ENCODE assay signal across 9 cellular contexts in the genomic region with DNA sequence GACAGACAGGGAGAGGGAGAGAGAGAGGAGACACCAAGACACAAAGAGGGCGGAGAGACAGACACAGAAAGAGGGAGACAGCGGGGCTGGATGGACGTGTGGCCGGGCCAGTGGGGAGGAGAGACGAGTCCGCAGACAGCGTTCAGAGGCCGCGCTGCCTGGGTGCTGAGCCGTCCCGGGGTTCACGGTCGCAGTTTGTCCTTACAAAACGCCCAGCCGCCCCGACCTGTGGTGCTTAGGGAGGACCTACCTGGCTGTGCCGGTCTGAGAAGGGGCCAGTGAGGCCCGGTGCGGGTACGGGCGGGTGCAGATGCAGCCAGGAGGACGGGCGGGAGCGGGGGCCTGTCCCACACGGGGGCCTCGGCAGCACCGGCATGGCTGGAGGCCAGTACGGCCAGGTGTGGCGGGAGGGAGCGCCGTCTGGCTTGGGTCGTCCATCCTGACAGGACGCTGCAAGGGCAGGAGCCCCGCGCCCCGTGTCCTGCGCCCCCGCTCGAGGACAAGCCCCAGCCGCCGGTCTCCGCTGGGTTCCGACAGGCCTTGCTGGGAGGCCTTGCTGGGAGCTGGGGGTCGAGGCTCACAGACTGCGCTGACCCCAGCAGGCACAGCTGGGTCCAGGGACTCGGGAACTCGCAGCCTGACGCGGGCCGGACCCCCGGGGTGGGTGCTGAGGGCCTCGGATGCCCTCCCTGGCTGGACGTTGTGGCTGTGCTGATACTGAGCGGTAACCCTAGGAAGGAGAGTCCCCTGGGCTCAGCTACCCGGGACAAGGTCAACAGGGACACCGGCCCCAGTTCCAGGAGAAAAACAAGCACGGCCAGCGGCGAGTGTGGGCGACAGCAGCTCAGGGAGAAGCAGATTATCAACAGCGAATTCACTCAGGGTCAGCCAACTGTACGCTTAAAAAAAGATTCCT. TPM values are rescaled to one million over a fixed set of nuclear protein-coding genes. Genes with fewer than 3 reads are reported as not detected.
DNase-seq lines count a peak whose midpoint lies in the region; ATAC-seq and TF ChIP-seq lines count a peak whose summit lies in the region.
"Had no signal": no experiment of that assay in that cellular context is flagged by ENCODE, and none has a peak within 500 bp of the region (broad histone marks: within the 10 kb centered on the region; RNA-seq: fewer than 3 reads in every experiment).

No MANE protein-coding gene starts in this region.

- peak overlapping the region; percentile 90 for H3K4me3 Mint-ChIP-seq in CD4-positive, alpha-beta T cell
- H3K4me3 Mint-ChIP-seq in brain: peak overlapping the region; percentile 77 to 87 (median 82)

- intact Hi-C loops in CD4-positive, alpha-beta T cell (cut with DNase I, micrococcal nuclease): loop anchor here (5.0 kb wide), 3 partner anchors 54 to 211 kb away; a partner anchor contains a TSS
- intact Hi-C loops in spleen (cut with DNase I; ENCODE audit: low total_unique reads): loop anchor here (10.0 kb wide), 1 partner anchor 52 kb away; a partner anchor contains a TSS

- peaks cover 5% of the 10 kb centered on the region for H3K36me3 Mint-ChIP-seq in CD4-positive, alpha-beta T cell (ENCODE audit: low read depth)
- no peaks in the 10 kb centered on the region for H3K36me3 Mint-ChIP-seq in brain

- TF ChIP-seq POLR2A in spleen (IDR thresholded peaks at IDR 0.05): no peak

- WGBS in spleen, 5 donors: 9 to 18% (median 15%) methylated on average over 34 to 62 of the region's 62 CpGs

- peak; percentile 37 for ATAC-seq in CD4-positive, alpha-beta T cell (ENCODE audit: poor library complexity)
- ATAC-seq in GM21619 (IDR thresholded peaks at IDR 0.05; ENCODE audit: unreplicated experiment): peak; percentile 25
- ATAC-seq in GM18858 (IDR thresholded peaks at IDR 0.05; ENCODE audit: unreplicated experiment): no peak
- ATAC-seq in GM18520 (IDR thresholded peaks at IDR 0.05; ENCODE audit: unreplicated experiment): no peak

- H3K9me3 ChIP-seq in CD4-positive, alpha-beta T cell (ENCODE audit: control insufficient read depth, low read length): no peaks in the 10 kb centered on the region
- peaks cover 0 to 15% (median 3%) of the 10 kb centered on the region in 8 donors for H3K9me3 ChIP-seq in spleen

- peaks cover 7 to 29% (median 19%) of the 10 kb centered on the region in 6 donors for H3K4me1 ChIP-seq in spleen

- POLR2A ChIA-PET in CD4-positive, alpha-beta T cell (lab: Charles Lee): interaction anchor here (0.9 to 2.9 kb wide), 5 partner anchors 23 to 56 kb away, joined by 3 to 31 read pairs (median 3); a partner anchor contains a TSS

- H3K27ac ChIP-seq in CD4-positive, alpha-beta T cell (ENCODE audit: low read depth, low read length): no peak overlapping the region
- H3K27ac ChIP-seq in spleen: peak overlapping the region; percentile 32 to 79 (median 70)

- no peaks in the 10 kb centered on the region for H3K27me3 ChIP-seq in CD4-positive, alpha-beta T cell (ENCODE audit: control insufficient read depth, insufficient read depth, low read length)
- peaks cover 0 to 42% (median 0%) of the 10 kb centered on the region in 7 donors for H3K27me3 ChIP-seq in spleen (replicated peaks in 1 of 7)

- peaks cover 21% of the 10 kb centered on the region for H3K4me1 Mint-ChIP-seq in CD4-positive, alpha-beta T cell (ENCODE audit: low read depth)
- H3K4me1 Mint-ChIP-seq in brain: peaks cover 36% of the 10 kb centered on the region

- H3K27me3 Mint-ChIP-seq in CD4-positive, alpha-beta T cell: no peaks in the 10 kb centered on the region
- peaks cover 7% of the 10 kb centered on the region for H3K27me3 Mint-ChIP-seq in brain

- peak overlapping the region; percentile 84 for H3K27ac Mint-ChIP-seq in CD4-positive, alpha-beta T cell
- peak overlapping the region; percentile 65 to 92 (median 88) for H3K27ac Mint-ChIP-seq in brain

- no peaks in the 10 kb centered on the region for H3K36me3 ChIP-seq in spleen

- no peak for TF ChIP-seq CTCF in CD4-positive, alpha-beta T cell (IDR thresholded peaks at IDR 0.05)
- no peak for TF ChIP-seq CTCF in brain (conservative IDR thresholded peaks at IDR 0.05)
- no peak for TF ChIP-seq CTCF in spleen (IDR thresholded peaks at IDR 0.05 in 8 of 11, conservative IDR thresholded peaks at IDR 0.05 in 3 of 11)

- CTCF ChIA-PET in CD4-positive, alpha-beta T cell (lab: Charles Lee): no interaction called here

- H3K9me3 Mint-ChIP-seq in CD4-positive, alpha-beta T cell: peaks cover 2% of the 10 kb centered on the region
- peaks cover 0 to 8% (median 0%) of the 10 kb centered on the region in 5 experiments for H3K9me3 Mint-ChIP-seq in brain

- DNase-seq in CD4-positive, alpha-beta T cell: peak in 4 of 10 experiments; percentile 11 to 51 (median 22)
- peak; percentile 34 for DNase-seq in NCI-H748 treated with DMSO at 0.1 percent for 48 hours (lab: John Stamatoyannopoulos, UW)
- peak; percentile 52 for DNase-seq in iris pigment epithelial cell (ENCODE audit: low read depth)
- peak; percentile 92 for DNase-seq in spleen

- H3K4me3 ChIP-seq in spleen: peak overlapping the region; percentile 12 to 63 (median 40)

RNA-seq across cellular contexts. Expression of a gene that starts 5.3 kb away (rescaled TPM):
- not detected for total RNA-seq in CD4-positive, alpha-beta T cell
- polyA plus RNA-seq in brain (ENCODE audit: insufficient read depth, low read depth, low replicate concordance): not detected
- total RNA-seq in spleen: not detected
- under 1 TPM in 1 of 3 donors, not detected in 2; 0.11 TPM for polyA plus RNA-seq in spleen
- total RNA-seq: LHCN-M2 had no signal

RNA-seq across cellular contexts. Expression of a gene that starts 30.6 kb away (rescaled TPM):
- total RNA-seq in CD4-positive, alpha-beta T cell: not detected
- polyA plus RNA-seq in brain (ENCODE audit: insufficient read depth, low read depth, low replicate concordance): 0.46 TPM
- 1 to 10 TPM; 1.6 to 6.4 (median 3.0) TPM for total RNA-seq in spleen
- polyA plus RNA-seq in spleen: 1 to 10 TPM; 1.8 to 4.2 (median 2.0) TPM

RNA-seq across cellular contexts. Expression of a gene that starts 47.6 kb away (rescaled TPM):
- not detected for total RNA-seq in CD4-positive, alpha-beta T cell
- polyA plus RNA-seq in brain (ENCODE audit: insufficient read depth, low read depth, low replicate concordance) (0.25 TPM), spleen (under 1 TPM in 1 of 3 donors, not detected in 2; 0.03 TPM)
- total RNA-seq in spleen: not detected
- total RNA-seq: LHCN-M2 had no signal

RNA-seq across cellular contexts. Expression of a gene that starts 55.3 kb away (rescaled TPM):
- total RNA-seq in CD4-positive, alpha-beta T cell: 10 to 100 TPM; 33.6 to 33.7 TPM
- polyA plus RNA-seq in brain (ENCODE audit: insufficient read depth, low read depth, low replicate concordance) (24.2 TPM), spleen (10 to 100 TPM; 34.3 to 45.6 (median 41.2) TPM)
- 10 to 100 TPM; 38.4 to 71.0 (median 49.9) TPM for total RNA-seq in spleen

RNA-seq across cellular contexts. Expression of a gene that starts 56.3 kb away (rescaled TPM):
- total RNA-seq in CD4-positive, alpha-beta T cell: 10 to 100 TPM; 54.6 to 56.6 TPM
- polyA plus RNA-seq in brain (ENCODE audit: insufficient read depth, low read depth, low replicate concordance) (31.7 TPM), spleen (10 to 100 TPM; 24.4 to 35.6 (median 34.7) TPM)
- 10 to 100 TPM; 54.8 to 99.3 (median 70.1) TPM for total RNA-seq in spleen

Comparison
In these comparisons a context has a peak if more than half of its experiments do, and no peak if none do; other contexts are left out.
1. ATAC-seq: peak in CD4-positive, alpha-beta T cell (single experiment) and GM21619 (single experiment); none in GM18858 (single experiment) and GM18520 (single experiment).